ENCODE assay signal across 22 cellular contexts in the genomic region with DNA sequence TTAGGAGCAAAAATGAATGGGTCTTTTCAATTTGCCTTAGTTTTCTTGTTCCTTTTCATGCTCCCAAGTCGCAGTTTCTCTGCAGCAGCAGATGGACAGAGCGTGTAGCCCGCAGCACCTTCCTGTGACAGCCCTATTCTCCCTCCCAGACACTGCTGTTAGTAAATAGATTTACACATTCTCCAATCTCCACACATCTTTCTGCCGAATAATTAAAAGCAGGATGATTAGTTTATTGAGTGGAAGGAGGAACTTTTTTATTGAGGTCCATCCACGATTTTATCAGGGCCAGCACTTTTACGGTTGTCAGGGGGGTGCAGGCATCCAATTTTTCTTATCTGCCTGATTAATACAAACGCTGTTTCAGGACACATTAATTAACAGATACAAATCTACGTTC.
DNase-seq lines count a peak whose midpoint lies in the region; ATAC-seq and TF ChIP-seq lines count a peak whose summit lies in the region.
"Had no signal": no experiment of that assay in that cellular context is flagged by ENCODE, and none has a peak within 500 bp of the region (broad histone marks: within the 10 kb centered on the region; RNA-seq: fewer than 3 reads in every experiment).

No MANE protein-coding gene starts in this region.

- CTCF ChIA-PET in IMR-90 (lab: Yijun Ruan, JAX), result no interaction called here

- H2BK20ac ChIP-seq in IMR-90 (ENCODE audit: low read depth, low read length), result no peak overlapping the region

- no peak for TF ChIP-seq RAD21 in IMR-90 (IDR thresholded peaks at IDR 0.05; ENCODE audit: low read length)

- no peaks in the 10 kb centered on the region for H3K79me1 ChIP-seq in IMR-90 (ENCODE audit: low read depth in 1 of 2, low read length in 2 of 2)

- no peak overlapping the region for H4K91ac ChIP-seq in IMR-90 (ENCODE audit: insufficient read depth, low read depth, low read length)

- no peak overlapping the region for H3K9ac ChIP-seq in IMR-90 (ENCODE audit: low read depth, low read length)
- H3K9ac ChIP-seq: GM23248 had no signal

- H2AFZ ChIP-seq in IMR-90 (replicated peaks; ENCODE audit: low read length, poor library complexity), result no peak overlapping the region
- H2AFZ ChIP-seq: GM23248 had no signal

- peaks cover 4% of the 10 kb centered on the region; the same call in 1 of the 2 replicates for H3K9me1 ChIP-seq in IMR-90 (ENCODE audit: insufficient read depth, low read length)

- dilution Hi-C loops in IMR-90 (cut with HindIII; ENCODE audit: low sequenced_read_pairs, unreplicated experiment), result no loop called here

- no peaks in the 10 kb centered on the region for H4K20me1 ChIP-seq in IMR-90 (ENCODE audit: insufficient read depth, low read length)

- H3K56ac ChIP-seq in IMR-90 (ENCODE audit: extremely low read depth, insufficient read depth, low read length), result no peak overlapping the region

- H3K36me3 ChIP-seq in IMR-90 (ENCODE audit: control insufficient read depth, insufficient read depth, low read length) (no peaks in the 10 kb centered on the region), WERI-Rb-1 (peaks cover 28% of the 10 kb centered on the region)

- 0 out of 2 replicates have a peak overlapping the region, but pooled peaks have one; percentile 5 for H3K18ac ChIP-seq in IMR-90 (ENCODE audit: low read depth, low read length)

- no peaks in the 10 kb centered on the region for H3K9me3 ChIP-seq in IMR-90 (ENCODE audit: control insufficient read depth, insufficient read depth, low read length)
- no peaks in the 10 kb centered on the region for H3K9me3 ChIP-seq in WERI-Rb-1 (ENCODE audit: severe bottlenecking)
- H3K9me3 ChIP-seq: A549 had no signal

- TF ChIP-seq POLR2A in IMR-90 (IDR thresholded peaks at IDR 0.05; ENCODE audit: low read depth, low read length), result no peak

- H3K23ac ChIP-seq in IMR-90 (ENCODE audit: low read depth, low read length), result no peak overlapping the region

- H3K4me3 ChIP-seq in IMR-90 (ENCODE audit: insufficient read depth, low read depth, low read length) (no peak overlapping the region), WERI-Rb-1 (ENCODE audit: low read depth, low read length) (no peak overlapping the region)
- H3K4me3 ChIP-seq: A549, GM12878, GM23248 had no signal

- H2AK5ac ChIP-seq in IMR-90 (ENCODE audit: low read depth, low read length), result peak overlapping the region; percentile 26; the same call in 1 of the 2 replicates

- no peak overlapping the region for H3K14ac ChIP-seq in IMR-90 (replicated peaks; ENCODE audit: low read depth, low read length)

- H2AK9ac ChIP-seq in IMR-90 (replicated peaks; ENCODE audit: low read depth, low read length, poor library complexity), result no peak overlapping the region

- peaks cover 5% of the 10 kb centered on the region for H3K4me1 ChIP-seq in IMR-90 (ENCODE audit: control insufficient read depth, insufficient read depth, low read length)
- H3K4me1 ChIP-seq: A549 had no signal

- no peak overlapping the region for H4K5ac ChIP-seq in IMR-90 (ENCODE audit: low read depth, low read length)

- H3K27me3 ChIP-seq in IMR-90 (ENCODE audit: control insufficient read depth, insufficient read depth, low read length), result no peaks in the 10 kb centered on the region
- H3K27me3 ChIP-seq in WERI-Rb-1 (ENCODE audit: insufficient read depth, low read depth, severe bottlenecking), result no peaks in the 10 kb centered on the region

- BruUV-seq in IMR-90 (replicated peaks; lab: Mats Ljungman, UMichigan), result no TSS peak

- ATAC-seq in IMR-90 (ENCODE audit: low read depth) (no peak), SK-N-SH treated with all-trans-retinoic acid at 6 μM for 48 hours (no peak), left lobe of liver (no peak)
- ATAC-seq: A549, GM12878 had no signal

- DNase-seq in NCI-H2171 treated with DMSO at 0.1 percent for 48 hours (lab: John Stamatoyannopoulos, UW) (peak; percentile 16), NCI-H2171 (lab: John Stamatoyannopoulos, UW) (no peak), IMR-90 (no peak), NCI-H446 treated with DMSO at 0.1 percent for 48 hours (lab: John Stamatoyannopoulos, UW) (no peak), left lobe of liver (ENCODE audit: low spot score) (no peak), WERI-Rb-1 (no peak)
- DNase-seq: 8988T; ACHN; AML-193; C1 segment of cervical spinal cord; Calu3; CD4-positive, alpha-beta memory T cell; COR-L47; DMS153; DND-41; GDM1; GM23248; H7; HCEC 1CT had no signal

- H3K4ac ChIP-seq in IMR-90 (ENCODE audit: low read depth, low read length), result no peak overlapping the region

- no peak overlapping the region for H3K4me2 ChIP-seq in IMR-90 (ENCODE audit: low read depth, low read length)
- H3K4me2 ChIP-seq: A549 had no signal

- intact Hi-C loops in IMR-90 (cut with micrococcal nuclease), result no loop called here

- no peak for TF ChIP-seq CTCF in IMR-90 (conservative IDR thresholded peaks at IDR 0.05; ENCODE audit: low read depth, low read length)
- TF ChIP-seq CTCF in WERI-Rb-1 (IDR thresholded peaks at IDR 0.05; ENCODE audit: low read depth, low read length), result no peak

- in situ Hi-C loops in IMR-90 (cut with MboI; ENCODE audit: low sequenced_read_pairs), result no loop called here

- WGBS in IMR-90 (ENCODE audit: extremely low coverage in 2 of 2, insufficient read length in 1 of 2), 2 experiments, result no CpG with 5 or more reads among the region's 8 CpGs

- H2BK120ac ChIP-seq in IMR-90 (ENCODE audit: low read depth, low read length), result peak overlapping the region; percentile 71; the same call in 1 of the 2 replicates

- H2BK5ac ChIP-seq in IMR-90 (ENCODE audit: low read depth, low read length, poor library complexity, severe bottlenecking), result no peak overlapping the region

- H3K27ac ChIP-seq in IMR-90 (ENCODE audit: insufficient read depth, low read length) (no peak overlapping the region), WERI-Rb-1 (no peak overlapping the region)
- H3K27ac ChIP-seq: A549, GM23248 had no signal

- POLR2A ChIA-PET in IMR-90 (lab: Charles Lee; ENCODE audit: unreplicated experiment), result interaction anchor here (0.6 kb wide), 2 partner anchors 370 to 555 kb away, joined by 5 to 9 read pairs; no protein-coding TSS in a partner anchor

- H4K8ac ChIP-seq in IMR-90 (ENCODE audit: low read depth in 2 of 2, low read length in 2 of 2), result no peak overlapping the region

- no peak overlapping the region for H2BK15ac ChIP-seq in IMR-90 (ENCODE audit: low read depth, low read length)

TF ChIP-seq in IMR-90, 13 proteins besides CTCF, POLR2A, EP300 and RAD21 (continues in another document):
- TF ChIP-seq, protein P1, sequence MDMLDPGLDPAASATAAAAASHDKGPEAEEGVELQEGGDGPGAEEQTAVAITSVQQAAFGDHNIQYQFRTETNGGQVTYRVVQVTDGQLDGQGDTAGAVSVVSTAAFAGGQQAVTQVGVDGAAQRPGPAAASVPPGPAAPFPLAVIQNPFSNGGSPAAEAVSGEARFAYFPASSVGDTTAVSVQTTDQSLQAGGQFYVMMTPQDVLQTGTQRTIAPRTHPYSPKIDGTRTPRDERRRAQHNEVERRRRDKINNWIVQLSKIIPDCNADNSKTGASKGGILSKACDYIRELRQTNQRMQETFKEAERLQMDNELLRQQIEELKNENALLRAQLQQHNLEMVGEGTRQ (IDR thresholded peaks at IDR 0.05; ENCODE audit: low read depth, low read length), result no peak
- TF ChIP-seq CHD1 (IDR thresholded peaks at IDR 0.05; ENCODE audit: low read depth, low read length) (no peak), MAFK (IDR thresholded peaks at IDR 0.05; ENCODE audit: low read depth, low read length) (no peak), CEBPB (IDR thresholded peaks at IDR 0.05; ENCODE audit: low read depth, low read length) (no peak), MAZ (IDR thresholded peaks at IDR 0.05; ENCODE audit: borderline replicate concordance, low read depth, low read length) (no peak), SMC3 (IDR thresholded peaks at IDR 0.05; ENCODE audit: low read depth, low read length) (no peak), FOS (IDR thresholded peaks at IDR 0.05; ENCODE audit: low read depth, low read length) (no peak)
- TF ChIP-seq, protein P2, sequence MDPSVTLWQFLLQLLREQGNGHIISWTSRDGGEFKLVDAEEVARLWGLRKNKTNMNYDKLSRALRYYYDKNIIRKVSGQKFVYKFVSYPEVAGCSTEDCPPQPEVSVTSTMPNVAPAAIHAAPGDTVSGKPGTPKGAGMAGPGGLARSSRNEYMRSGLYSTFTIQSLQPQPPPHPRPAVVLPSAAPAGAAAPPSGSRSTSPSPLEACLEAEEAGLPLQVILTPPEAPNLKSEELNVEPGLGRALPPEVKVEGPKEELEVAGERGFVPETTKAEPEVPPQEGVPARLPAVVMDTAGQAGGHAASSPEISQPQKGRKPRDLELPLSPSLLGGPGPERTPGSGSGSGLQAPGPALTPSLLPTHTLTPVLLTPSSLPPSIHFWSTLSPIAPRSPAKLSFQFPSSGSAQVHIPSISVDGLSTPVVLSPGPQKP (IDR thresholded peaks at IDR 0.05; ENCODE audit: borderline replicate concordance, low read depth, low read length), result no peak

TF ChIP-seq in SK-N-SH treated with all-trans-retinoic acid at 6 μM for 48 hours, 23 proteins besides CTCF, POLR2A, EP300 and RAD21:
- TF ChIP-seq TCF4 (CRISPR knock-in tag; IDR thresholded peaks at IDR 0.05; ENCODE audit: borderline replicate concordance) (peak; percentile 51; the same call in 1 of the 2 replicates), ISL1 (CRISPR knock-in tag; IDR thresholded peaks at IDR 0.05) (no peak)
